14 cellular contexts compared by ENCODE assay signal in genomic region chr15:70353606-70354259, GRCh38.
DNase-seq lines count a peak whose midpoint lies in the region; ATAC-seq and TF ChIP-seq lines count a peak whose summit lies in the region.
"Had no signal": no experiment of that assay in that cellular context is flagged by ENCODE, and none has a peak within 500 bp of the region (broad histone marks: within the 10 kb centered on the region; RNA-seq: fewer than 3 reads in every experiment).

No MANE protein-coding gene starts in this region.

- H3K36me3 Mint-ChIP-seq in GM23338 (ENCODE audit: low read depth): no peaks in the 10 kb centered on the region
- H3K36me3 Mint-ChIP-seq in activated T-helper 1 cell treated with anti-CD3 and anti-CD28 coated beads, Interleukin-12 subunit alpha, Interleukin-12 subunit beta, Interleukin-2, Interleukin-4 antibody, amounts not matched to agents 30 ng/mL and 10 ng/mL and 1 ng/mL, durations not matched to agents 14 hours and 24 hours and 36 hours (ENCODE audit: low read depth): no peaks in the 10 kb centered on the region

- H3K36me3 ChIP-seq in GM23338 (ENCODE audit: insufficient read depth) (no peaks in the 10 kb centered on the region), prostate gland (no peaks in the 10 kb centered on the region)
- H3K36me3 ChIP-seq: BE2C had no signal

- H3K9me3 ChIP-seq in prostate gland: no peaks in the 10 kb centered on the region
- H3K9me3 ChIP-seq: BE2C had no signal

- no peaks in the 10 kb centered on the region for H3K79me2 ChIP-seq in GM23338 (replicated peaks; ENCODE audit: insufficient read depth)

- H3K4me3 ChIP-seq in GM23338: no peak overlapping the region
- no peak overlapping the region for H3K4me3 ChIP-seq in coronary artery
- no peak overlapping the region for H3K4me3 ChIP-seq in prostate gland

- no peaks in the 10 kb centered on the region for H4K20me1 ChIP-seq in GM23338 (replicated peaks; ENCODE audit: insufficient read depth)

- no peak overlapping the region for H3K27ac Mint-ChIP-seq in GM23338
- no peak overlapping the region for H3K27ac Mint-ChIP-seq in activated T-helper 1 cell treated with anti-CD3 and anti-CD28 coated beads, Interleukin-12 subunit alpha, Interleukin-12 subunit beta, Interleukin-2, Interleukin-4 antibody, amounts not matched to agents 30 ng/mL and 10 ng/mL and 1 ng/mL, durations not matched to agents 14 hours and 24 hours and 36 hours

- peak overlapping the region; percentile 76; the same call in 1 of the 2 replicates for H2AFZ ChIP-seq in GM23338

- TF ChIP-seq POLR2A in prostate gland (IDR thresholded peaks at IDR 0.05): no peak

- H3F3A ChIP-seq in GM23338 (replicated peaks; ENCODE audit: low read depth): no peaks in the 10 kb centered on the region

- intact Hi-C loops in prostate gland (cut with DNase I): no loop called here
- intact Hi-C loops in activated T-helper 1 cell treated with anti-CD3 and anti-CD28 coated beads, Interleukin-12 subunit alpha, Interleukin-12 subunit beta, Interleukin-2, Interleukin-4 antibody, amounts not matched to agents 30 ng/mL and 10 ng/mL and 1 ng/mL, durations not matched to agents 14 hours and 24 hours and 36 hours (cut with micrococcal nuclease): no loop called here

- H3K27me3 ChIP-seq in GM23338 (ENCODE audit: insufficient read depth) (no peaks in the 10 kb centered on the region), prostate gland (replicated peaks; ENCODE audit: insufficient read depth) (no peaks in the 10 kb centered on the region)
- H3K27me3 ChIP-seq: BE2C had no signal

- no peak for DNase-seq in GM23338 (ENCODE audit: low spot score)
- DNase-seq in NCI-H2029 (lab: John Stamatoyannopoulos, UW): peak; percentile 56
- DNase-seq in coronary artery (ENCODE audit: low spot score): peak; percentile 58
- peak; percentile 70 for DNase-seq in prostate gland (ENCODE audit: low spot score)
- DNase-seq in anterior cingulate cortex (lab: John Stamatoyannopoulos, UW): no peak
- DNase-seq in activated T-helper 1 cell treated with anti-CD3 and anti-CD28 coated beads, Interleukin-12 subunit alpha, Interleukin-12 subunit beta, Interleukin-2, Interleukin-4 antibody, amounts not matched to agents 30 ng/mL and 10 ng/mL and 1 ng/mL, durations not matched to agents 14 hours and 24 hours and 36 hours (ENCODE audit: low spot score): no peak
- DNase-seq: BE2C, DMS153, EL, H7, NCI-H446, NCI-H748 treated with DMSO at 0.1 percent for 48 hours, SHP77 treated with DMSO at 0.1 percent for 48 hours had no signal

- no peak for TF ChIP-seq CTCF in GM23338 (conservative IDR thresholded peaks at IDR 0.05; ENCODE audit: low read depth in 2 of 2)
- no peak for TF ChIP-seq CTCF in coronary artery (IDR thresholded peaks at IDR 0.05)
- no peak for TF ChIP-seq CTCF in prostate gland (IDR thresholded peaks at IDR 0.05)

- H3K9me3 Mint-ChIP-seq in GM23338: no peaks in the 10 kb centered on the region
- no peaks in the 10 kb centered on the region for H3K9me3 Mint-ChIP-seq in activated T-helper 1 cell treated with anti-CD3 and anti-CD28 coated beads, Interleukin-12 subunit alpha, Interleukin-12 subunit beta, Interleukin-2, Interleukin-4 antibody, amounts not matched to agents 30 ng/mL and 10 ng/mL and 1 ng/mL, durations not matched to agents 14 hours and 24 hours and 36 hours

- H3K27me3 Mint-ChIP-seq in GM23338 (ENCODE audit: insufficient read depth, low read depth, poor library complexity): peaks cover 10% of the 10 kb centered on the region
- H3K27me3 Mint-ChIP-seq in activated T-helper 1 cell treated with anti-CD3 and anti-CD28 coated beads, Interleukin-12 subunit alpha, Interleukin-12 subunit beta, Interleukin-2, Interleukin-4 antibody, amounts not matched to agents 30 ng/mL and 10 ng/mL and 1 ng/mL, durations not matched to agents 14 hours and 24 hours and 36 hours (ENCODE audit: insufficient read depth): peaks cover 18% of the 10 kb centered on the region

- H3K4me1 ChIP-seq in GM23338 (ENCODE audit: insufficient read depth) (no peaks in the 10 kb centered on the region), prostate gland (replicated peaks) (no peaks in the 10 kb centered on the region)

- WGBS in prostate gland: 80% methylated on average over 11 of the region's 11 CpGs

- H3K27ac ChIP-seq in GM23338 (ENCODE audit: low read depth): no peak overlapping the region
- H3K27ac ChIP-seq in coronary artery: no peak overlapping the region
- peak overlapping the region in 1 of 2 donors; percentile 18 for H3K27ac ChIP-seq in prostate gland

- no peak overlapping the region for H3K4me3 Mint-ChIP-seq in GM23338
- no peak overlapping the region for H3K4me3 Mint-ChIP-seq in activated T-helper 1 cell treated with anti-CD3 and anti-CD28 coated beads, Interleukin-12 subunit alpha, Interleukin-12 subunit beta, Interleukin-2, Interleukin-4 antibody, amounts not matched to agents 30 ng/mL and 10 ng/mL and 1 ng/mL, durations not matched to agents 14 hours and 24 hours and 36 hours

- ATAC-seq in GM23338: no peak
- ATAC-seq in HG03045 (IDR thresholded peaks at IDR 0.05; ENCODE audit: unreplicated experiment): no peak

- no peak overlapping the region for H3K4me2 ChIP-seq in GM23338

- H3K4me1 Mint-ChIP-seq in GM23338: no peaks in the 10 kb centered on the region
- H3K4me1 Mint-ChIP-seq in activated T-helper 1 cell treated with anti-CD3 and anti-CD28 coated beads, Interleukin-12 subunit alpha, Interleukin-12 subunit beta, Interleukin-2, Interleukin-4 antibody, amounts not matched to agents 30 ng/mL and 10 ng/mL and 1 ng/mL, durations not matched to agents 14 hours and 24 hours and 36 hours (ENCODE audit: low read depth): no peaks in the 10 kb centered on the region

- H3K9me2 ChIP-seq in GM23338 (ENCODE audit: insufficient read depth): no peaks in the 10 kb centered on the region

TF ChIP-seq in GM23338, 12 proteins besides CTCF, POLR2A, EP300 and RAD21:
- TF ChIP-seq ETS1 (IDR thresholded peaks at IDR 0.05) (no peak), EZH2phosphoT487 (IDR thresholded peaks at IDR 0.05; ENCODE audit: unreplicated experiment) (no peak), NANOG (IDR thresholded peaks at IDR 0.05; ENCODE audit: borderline replicate concordance) (no peak), REST (IDR thresholded peaks at IDR 0.05; ENCODE audit: unreplicated experiment) (no peak), ZNF114 (CRISPR knock-in tag; IDR thresholded peaks at IDR 0.05) (no peak)

Comparison
In these comparisons a context has a peak if more than half of its experiments do, and no peak if none do; other contexts are left out.
1. DNase-seq: peak in NCI-H2029 (single experiment), coronary artery (single experiment) and prostate gland (single experiment); none in GM23338 (single experiment), anterior cingulate cortex (0 of 58) and activated T-helper 1 cell treated with anti-CD3 and anti-CD28 coated beads, Interleukin-12 subunit alpha, Interleukin-12 subunit beta, Interleukin-2, Interleukin-4 antibody, amounts not matched to agents 30 ng/mL and 10 ng/mL and 1 ng/mL, durations not matched to agents 14 hours and 24 hours and 36 hours (single experiment).